In genomic region chr3:154782151-154782550, GRCh38 we compare ENCODE assay signal across 1 cellular context.
TF ChIP-seq lines count a peak whose summit lies in the region.

No MANE protein-coding gene starts in this region.

TF ChIP-seq in IMR-90, 13 proteins besides CTCF, POLR2A, EP300 and RAD21 (continued from another document):
- TF ChIP-seq SMC3 (IDR thresholded peaks at IDR 0.05; ENCODE audit: low read depth, low read length) (no peak), CEBPB (IDR thresholded peaks at IDR 0.05; ENCODE audit: low read depth, low read length) (no peak)
